In the genomic region with DNA sequence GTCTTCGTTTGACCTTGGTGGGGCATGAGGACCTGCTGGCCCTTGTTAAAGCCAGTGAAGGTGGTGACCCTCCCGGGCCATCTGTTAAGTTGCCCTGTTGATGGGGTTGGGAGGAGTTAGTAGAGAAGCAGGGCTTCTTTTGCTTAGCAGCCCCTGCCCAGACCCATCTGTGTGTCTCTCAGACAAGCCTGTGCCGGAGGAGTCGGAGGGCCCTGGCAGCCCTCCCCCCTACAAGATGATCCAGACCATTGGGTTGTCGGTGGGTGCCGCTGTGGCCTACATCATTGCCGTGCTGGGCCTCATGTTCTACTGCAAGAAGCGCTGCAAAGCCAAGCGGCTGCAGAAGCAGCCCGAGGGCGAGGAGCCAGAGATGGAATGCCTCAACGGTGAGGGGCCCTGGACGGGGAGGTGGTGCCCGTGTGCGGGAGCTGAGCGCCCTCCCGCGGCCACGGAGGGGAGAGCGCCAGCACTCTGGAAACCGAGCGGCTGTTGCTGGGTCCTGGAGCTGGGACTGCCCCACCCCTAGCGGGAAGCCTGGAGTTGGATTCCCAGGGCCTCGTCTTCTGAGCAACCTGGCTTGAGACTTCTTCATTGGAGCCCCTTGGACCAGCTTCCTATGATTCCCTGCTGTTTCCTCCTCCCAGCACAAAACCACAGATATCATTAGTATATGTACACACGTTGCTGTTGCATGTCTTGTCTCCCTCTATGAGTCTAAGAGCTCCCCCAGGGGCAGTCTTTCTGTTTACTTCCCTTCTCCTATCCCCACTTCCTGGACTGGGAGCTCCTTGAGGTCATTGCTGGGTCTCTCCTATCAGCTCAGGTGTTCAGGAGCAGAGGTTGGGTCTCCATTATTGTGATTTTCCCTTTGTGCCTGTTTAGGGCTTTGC, we compare ENCODE assay signal across 1 cellular context.
TF ChIP-seq lines count a peak whose summit lies in the region.

No MANE protein-coding gene starts in this region.

TF ChIP-seq in K562, 482 proteins besides CTCF, POLR2A, EP300 and RAD21 (continued from another document and continues in another):
- TF ChIP-seq, protein P1, sequence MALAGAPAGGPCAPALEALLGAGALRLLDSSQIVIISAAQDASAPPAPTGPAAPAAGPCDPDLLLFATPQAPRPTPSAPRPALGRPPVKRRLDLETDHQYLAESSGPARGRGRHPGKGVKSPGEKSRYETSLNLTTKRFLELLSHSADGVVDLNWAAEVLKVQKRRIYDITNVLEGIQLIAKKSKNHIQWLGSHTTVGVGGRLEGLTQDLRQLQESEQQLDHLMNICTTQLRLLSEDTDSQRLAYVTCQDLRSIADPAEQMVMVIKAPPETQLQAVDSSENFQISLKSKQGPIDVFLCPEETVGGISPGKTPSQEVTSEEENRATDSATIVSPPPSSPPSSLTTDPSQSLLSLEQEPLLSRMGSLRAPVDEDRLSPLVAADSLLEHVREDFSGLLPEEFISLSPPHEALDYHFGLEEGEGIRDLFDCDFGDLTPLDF (CRISPR knock-in tag; IDR thresholded peaks at IDR 0.05) = peak; percentile 29; the same call in 1 of the 2 replicates
- TF ChIP-seq ZNF253 (CRISPR knock-in tag; conservative IDR thresholded peaks at IDR 0.05) = no peak
- no peak for TF ChIP-seq CHD4 (IDR thresholded peaks at IDR 0.05; ENCODE audit: insufficient read depth, insufficient replicate concordance, low read depth, low read length, poor library complexity, severe bottlenecking)
- TF ChIP-seq ZC3H8 (IDR thresholded peaks at IDR 0.05) = no peak
- TF ChIP-seq, protein P2, sequence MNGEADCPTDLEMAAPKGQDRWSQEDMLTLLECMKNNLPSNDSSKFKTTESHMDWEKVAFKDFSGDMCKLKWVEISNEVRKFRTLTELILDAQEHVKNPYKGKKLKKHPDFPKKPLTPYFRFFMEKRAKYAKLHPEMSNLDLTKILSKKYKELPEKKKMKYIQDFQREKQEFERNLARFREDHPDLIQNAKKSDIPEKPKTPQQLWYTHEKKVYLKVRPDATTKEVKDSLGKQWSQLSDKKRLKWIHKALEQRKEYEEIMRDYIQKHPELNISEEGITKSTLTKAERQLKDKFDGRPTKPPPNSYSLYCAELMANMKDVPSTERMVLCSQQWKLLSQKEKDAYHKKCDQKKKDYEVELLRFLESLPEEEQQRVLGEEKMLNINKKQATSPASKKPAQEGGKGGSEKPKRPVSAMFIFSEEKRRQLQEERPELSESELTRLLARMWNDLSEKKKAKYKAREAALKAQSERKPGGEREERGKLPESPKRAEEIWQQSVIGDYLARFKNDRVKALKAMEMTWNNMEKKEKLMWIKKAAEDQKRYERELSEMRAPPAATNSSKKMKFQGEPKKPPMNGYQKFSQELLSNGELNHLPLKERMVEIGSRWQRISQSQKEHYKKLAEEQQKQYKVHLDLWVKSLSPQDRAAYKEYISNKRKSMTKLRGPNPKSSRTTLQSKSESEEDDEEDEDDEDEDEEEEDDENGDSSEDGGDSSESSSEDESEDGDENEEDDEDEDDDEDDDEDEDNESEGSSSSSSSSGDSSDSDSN (IDR thresholded peaks at IDR 0.05; ENCODE audit: borderline replicate concordance in 1 of 2, low read depth in 2 of 2, low read length in 2 of 2) = no peak
- TF ChIP-seq, protein P3, sequence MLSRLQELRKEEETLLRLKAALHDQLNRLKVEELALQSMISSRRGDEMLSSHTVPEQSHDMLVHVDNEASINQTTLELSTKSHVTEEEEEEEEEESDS (CRISPR knock-in tag; IDR thresholded peaks at IDR 0.05) = no peak
- no peak for TF ChIP-seq DMBX1 (CRISPR knock-in tag; IDR thresholded peaks at IDR 0.05; ENCODE audit: borderline replicate concordance)
- no peak for TF ChIP-seq BRCA1 (IDR thresholded peaks at IDR 0.05)
- no peak for TF ChIP-seq BRCA1 (CRISPR knock-in tag; IDR thresholded peaks at IDR 0.05)
- no peak for TF ChIP-seq ZNF699 (CRISPR knock-in tag; IDR thresholded peaks at IDR 0.05; ENCODE audit: insufficient replicate concordance)
- TF ChIP-seq HDAC8 (tag; IDR thresholded peaks at IDR 0.05) = no peak
- no peak for TF ChIP-seq HLTF (IDR thresholded peaks at IDR 0.05)
- TF ChIP-seq, protein P4, sequence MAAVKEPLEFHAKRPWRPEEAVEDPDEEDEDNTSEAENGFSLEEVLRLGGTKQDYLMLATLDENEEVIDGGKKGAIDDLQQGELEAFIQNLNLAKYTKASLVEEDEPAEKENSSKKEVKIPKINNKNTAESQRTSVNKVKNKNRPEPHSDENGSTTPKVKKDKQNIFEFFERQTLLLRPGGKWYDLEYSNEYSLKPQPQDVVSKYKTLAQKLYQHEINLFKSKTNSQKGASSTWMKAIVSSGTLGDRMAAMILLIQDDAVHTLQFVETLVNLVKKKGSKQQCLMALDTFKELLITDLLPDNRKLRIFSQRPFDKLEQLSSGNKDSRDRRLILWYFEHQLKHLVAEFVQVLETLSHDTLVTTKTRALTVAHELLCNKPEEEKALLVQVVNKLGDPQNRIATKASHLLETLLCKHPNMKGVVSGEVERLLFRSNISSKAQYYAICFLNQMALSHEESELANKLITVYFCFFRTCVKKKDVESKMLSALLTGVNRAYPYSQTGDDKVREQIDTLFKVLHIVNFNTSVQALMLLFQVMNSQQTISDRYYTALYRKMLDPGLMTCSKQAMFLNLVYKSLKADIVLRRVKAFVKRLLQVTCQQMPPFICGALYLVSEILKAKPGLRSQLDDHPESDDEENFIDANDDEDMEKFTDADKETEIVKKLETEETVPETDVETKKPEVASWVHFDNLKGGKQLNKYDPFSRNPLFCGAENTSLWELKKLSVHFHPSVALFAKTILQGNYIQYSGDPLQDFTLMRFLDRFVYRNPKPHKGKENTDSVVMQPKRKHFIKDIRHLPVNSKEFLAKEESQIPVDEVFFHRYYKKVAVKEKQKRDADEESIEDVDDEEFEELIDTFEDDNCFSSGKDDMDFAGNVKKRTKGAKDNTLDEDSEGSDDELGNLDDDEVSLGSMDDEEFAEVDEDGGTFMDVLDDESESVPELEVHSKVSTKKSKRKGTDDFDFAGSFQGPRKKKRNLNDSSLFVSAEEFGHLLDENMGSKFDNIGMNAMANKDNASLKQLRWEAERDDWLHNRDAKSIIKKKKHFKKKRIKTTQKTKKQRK (IDR thresholded peaks at IDR 0.05; ENCODE audit: borderline replicate concordance, low read depth, low read length) = no peak
- no peak for TF ChIP-seq CEBPB (tag; IDR thresholded peaks at IDR 0.05)
- TF ChIP-seq, protein P5, sequence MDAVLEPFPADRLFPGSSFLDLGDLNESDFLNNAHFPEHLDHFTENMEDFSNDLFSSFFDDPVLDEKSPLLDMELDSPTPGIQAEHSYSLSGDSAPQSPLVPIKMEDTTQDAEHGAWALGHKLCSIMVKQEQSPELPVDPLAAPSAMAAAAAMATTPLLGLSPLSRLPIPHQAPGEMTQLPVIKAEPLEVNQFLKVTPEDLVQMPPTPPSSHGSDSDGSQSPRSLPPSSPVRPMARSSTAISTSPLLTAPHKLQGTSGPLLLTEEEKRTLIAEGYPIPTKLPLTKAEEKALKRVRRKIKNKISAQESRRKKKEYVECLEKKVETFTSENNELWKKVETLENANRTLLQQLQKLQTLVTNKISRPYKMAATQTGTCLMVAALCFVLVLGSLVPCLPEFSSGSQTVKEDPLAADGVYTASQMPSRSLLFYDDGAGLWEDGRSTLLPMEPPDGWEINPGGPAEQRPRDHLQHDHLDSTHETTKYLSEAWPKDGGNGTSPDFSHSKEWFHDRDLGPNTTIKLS (IDR thresholded peaks at IDR 0.05; ENCODE audit: borderline replicate concordance, low read depth) = no peak
- TF ChIP-seq, protein P6, sequence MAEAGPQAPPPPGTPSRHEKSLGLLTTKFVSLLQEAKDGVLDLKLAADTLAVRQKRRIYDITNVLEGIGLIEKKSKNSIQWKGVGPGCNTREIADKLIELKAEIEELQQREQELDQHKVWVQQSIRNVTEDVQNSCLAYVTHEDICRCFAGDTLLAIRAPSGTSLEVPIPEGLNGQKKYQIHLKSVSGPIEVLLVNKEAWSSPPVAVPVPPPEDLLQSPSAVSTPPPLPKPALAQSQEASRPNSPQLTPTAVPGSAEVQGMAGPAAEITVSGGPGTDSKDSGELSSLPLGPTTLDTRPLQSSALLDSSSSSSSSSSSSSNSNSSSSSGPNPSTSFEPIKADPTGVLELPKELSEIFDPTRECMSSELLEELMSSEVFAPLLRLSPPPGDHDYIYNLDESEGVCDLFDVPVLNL (CRISPR knock-in tag; IDR thresholded peaks at IDR 0.05; ENCODE audit: low read depth) = no peak; the same call in 1 of the 2 replicates
- TF ChIP-seq ZNF134 (CRISPR knock-in tag; conservative IDR thresholded peaks at IDR 0.05) = no peak
- TF ChIP-seq MBD2 (IDR thresholded peaks at IDR 0.05; ENCODE audit: borderline replicate concordance, low read depth) = no peak
- no peak for TF ChIP-seq CCAR2 (IDR thresholded peaks at IDR 0.05; ENCODE audit: low read depth, low read length)
- no peak for TF ChIP-seq TRIM24 (IDR thresholded peaks at IDR 0.05)
- no peak for TF ChIP-seq HMG20B (CRISPR knock-in tag; IDR thresholded peaks at IDR 0.05)
- TF ChIP-seq ZNF644 (tag; IDR thresholded peaks at IDR 0.05; ENCODE audit: low read depth) = no peak
- TF ChIP-seq ZNF696 (CRISPR knock-in tag; conservative IDR thresholded peaks at IDR 0.05) = no peak
- TF ChIP-seq CREBBP (IDR thresholded peaks at IDR 0.05; ENCODE audit: low read depth, low read length) = no peak
- TF ChIP-seq RBM39 (optimal IDR thresholded peaks at IDR 0.05; ENCODE audit: low read depth, low read length) = no peak
- no peak for TF ChIP-seq SMAD2 (IDR thresholded peaks at IDR 0.05; ENCODE audit: low read depth, low read length)
- TF ChIP-seq ELF1 (tag; IDR thresholded peaks at IDR 0.05) = peak; percentile 82
- 0 out of 4 replicates have a peak, but pooled peaks of 1 of the 2 experiments have one; percentile 27 for TF ChIP-seq HDAC1 (IDR thresholded peaks at IDR 0.05)
- no peak for TF ChIP-seq POLR3G (IDR thresholded peaks at IDR 0.05; ENCODE audit: extremely low read depth, insufficient read length, insufficient replicate concordance)
- TF ChIP-seq, protein P7, sequence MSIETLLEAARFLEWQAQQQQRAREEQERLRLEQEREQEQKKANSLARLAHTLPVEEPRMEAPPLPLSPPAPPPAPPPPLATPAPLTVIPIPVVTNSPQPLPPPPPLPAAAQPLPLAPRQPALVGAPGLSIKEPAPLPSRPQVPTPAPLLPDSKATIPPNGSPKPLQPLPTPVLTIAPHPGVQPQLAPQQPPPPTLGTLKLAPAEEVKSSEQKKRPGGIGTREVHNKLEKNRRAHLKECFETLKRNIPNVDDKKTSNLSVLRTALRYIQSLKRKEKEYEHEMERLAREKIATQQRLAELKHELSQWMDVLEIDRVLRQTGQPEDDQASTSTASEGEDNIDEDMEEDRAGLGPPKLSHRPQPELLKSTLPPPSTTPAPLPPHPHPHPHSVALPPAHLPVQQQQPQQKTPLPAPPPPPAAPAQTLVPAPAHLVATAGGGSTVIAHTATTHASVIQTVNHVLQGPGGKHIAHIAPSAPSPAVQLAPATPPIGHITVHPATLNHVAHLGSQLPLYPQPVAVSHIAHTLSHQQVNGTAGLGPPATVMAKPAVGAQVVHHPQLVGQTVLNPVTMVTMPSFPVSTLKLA (conservative IDR thresholded peaks at IDR 0.05) = no peak
- TF ChIP-seq SMARCA5 (IDR thresholded peaks at IDR 0.05) = no peak
- TF ChIP-seq KDM4B (IDR thresholded peaks at IDR 0.05; ENCODE audit: borderline replicate concordance in 2 of 2, low read depth in 1 of 2) = no peak
- TF ChIP-seq SMARCC2 (IDR thresholded peaks at IDR 0.05; ENCODE audit: low read depth) = no peak
- TF ChIP-seq, protein P8, sequence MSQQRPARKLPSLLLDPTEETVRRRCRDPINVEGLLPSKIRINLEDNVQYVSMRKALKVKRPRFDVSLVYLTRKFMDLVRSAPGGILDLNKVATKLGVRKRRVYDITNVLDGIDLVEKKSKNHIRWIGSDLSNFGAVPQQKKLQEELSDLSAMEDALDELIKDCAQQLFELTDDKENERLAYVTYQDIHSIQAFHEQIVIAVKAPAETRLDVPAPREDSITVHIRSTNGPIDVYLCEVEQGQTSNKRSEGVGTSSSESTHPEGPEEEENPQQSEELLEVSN (IDR thresholded peaks at IDR 0.05; ENCODE audit: borderline replicate concordance in 1 of 2, extremely low read depth in 1 of 2, insufficient read depth in 1 of 2, insufficient read length in 1 of 2, low read depth in 1 of 2, low read length in 1 of 2, poor library complexity in 1 of 2, severe bottlenecking in 1 of 2) = peak in 1 of 2 experiments; percentile 15
- 0 out of 2 replicates have a peak, but pooled peaks have one; percentile 23 for TF ChIP-seq KAT7 (CRISPR knock-in tag; IDR thresholded peaks at IDR 0.05; ENCODE audit: borderline replicate concordance)
- TF ChIP-seq POLR2B (IDR thresholded peaks at IDR 0.05; ENCODE audit: low read depth, partially characterized antibody) = no peak
- TF ChIP-seq ZNF232 (CRISPR knock-in tag; IDR thresholded peaks at IDR 0.05) = no peak
- no peak; a peak in 1 of 4 replicates for TF ChIP-seq SRF (CRISPR knock-in tag; IDR thresholded peaks at IDR 0.05)
- TF ChIP-seq, protein P9, sequence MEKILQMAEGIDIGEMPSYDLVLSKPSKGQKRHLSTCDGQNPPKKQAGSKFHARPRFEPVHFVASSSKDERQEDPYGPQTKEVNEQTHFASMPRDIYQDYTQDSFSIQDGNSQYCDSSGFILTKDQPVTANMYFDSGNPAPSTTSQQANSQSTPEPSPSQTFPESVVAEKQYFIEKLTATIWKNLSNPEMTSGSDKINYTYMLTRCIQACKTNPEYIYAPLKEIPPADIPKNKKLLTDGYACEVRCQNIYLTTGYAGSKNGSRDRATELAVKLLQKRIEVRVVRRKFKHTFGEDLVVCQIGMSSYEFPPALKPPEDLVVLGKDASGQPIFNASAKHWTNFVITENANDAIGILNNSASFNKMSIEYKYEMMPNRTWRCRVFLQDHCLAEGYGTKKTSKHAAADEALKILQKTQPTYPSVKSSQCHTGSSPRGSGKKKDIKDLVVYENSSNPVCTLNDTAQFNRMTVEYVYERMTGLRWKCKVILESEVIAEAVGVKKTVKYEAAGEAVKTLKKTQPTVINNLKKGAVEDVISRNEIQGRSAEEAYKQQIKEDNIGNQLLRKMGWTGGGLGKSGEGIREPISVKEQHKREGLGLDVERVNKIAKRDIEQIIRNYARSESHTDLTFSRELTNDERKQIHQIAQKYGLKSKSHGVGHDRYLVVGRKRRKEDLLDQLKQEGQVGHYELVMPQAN (IDR thresholded peaks at IDR 0.05; ENCODE audit: borderline replicate concordance) = no peak; the same call in 1 of the 2 replicates
